ENCODE assay signal across 26 cellular contexts in the genomic region with DNA sequence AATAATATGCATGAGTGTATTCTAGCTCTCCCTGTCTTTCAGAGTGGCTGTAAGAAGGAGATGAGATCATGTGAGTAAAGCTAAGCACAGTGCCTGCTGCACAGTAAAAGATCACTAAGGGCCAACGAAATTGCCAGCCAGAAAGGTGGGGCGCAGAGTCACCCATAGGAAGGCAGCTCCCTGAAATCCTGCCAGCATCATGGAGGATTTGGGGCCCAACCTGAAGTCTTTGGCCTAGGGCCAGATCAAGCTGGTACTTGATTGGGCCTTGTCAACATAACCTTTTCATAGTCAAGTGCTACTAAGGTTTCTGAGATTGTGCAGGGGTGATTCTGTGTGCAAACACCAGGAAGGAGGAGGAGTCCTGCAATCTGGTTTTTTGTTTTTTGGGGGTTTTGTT. TPM values are rescaled to one million over a fixed set of nuclear protein-coding genes. Genes with fewer than 3 reads are reported as not detected.
A peak's percentile ranks its signal among the peaks of the same experiment; 100 is the strongest.
DNase-seq lines count a peak whose midpoint lies in the region; ATAC-seq, FAIRE-seq and TF ChIP-seq lines count a peak whose summit lies in the region.
"Had no signal": no experiment of that assay in that cellular context is flagged by ENCODE, and none has a peak within 500 bp of the region (broad histone marks: within the 10 kb centered on the region; RNA-seq: fewer than 3 reads in every experiment).

No MANE protein-coding gene starts in this region.

- WGBS in small intestine, 3 donors = 50 to 73% (median 73%) methylated on average over 2 of the region's 2 CpGs

- no peaks in the 10 kb centered on the region for H3K9me3 ChIP-seq in left ventricle myocardium inferior (replicated peaks)
- no peaks in the 10 kb centered on the region for H3K9me3 ChIP-seq in small intestine (ENCODE audit: control insufficient read depth, low read depth)
- H3K9me3 ChIP-seq: esophagus muscularis mucosa, gastroesophageal sphincter, HAP-1, SJCRH30 had no signal

- H3K4me3 ChIP-seq in left ventricle myocardium inferior = no peak overlapping the region
- no peak overlapping the region for H3K4me3 ChIP-seq in H7 (ENCODE audit: insufficient read depth, low read depth, low read length)
- no peak overlapping the region for H3K4me3 ChIP-seq in small intestine (ENCODE audit: low read depth in 1 of 2, low read length in 2 of 2)
- H3K4me3 ChIP-seq: esophagus muscularis mucosa, gastroesophageal sphincter, HAP-1, SJCRH30 had no signal

- H3K4me1 ChIP-seq in left ventricle myocardium inferior = peaks cover 9% of the 10 kb centered on the region
- no peaks in the 10 kb centered on the region for H3K4me1 ChIP-seq in small intestine (ENCODE audit: control insufficient read depth in 2 of 2, insufficient read depth in 1 of 2, low read depth in 1 of 2, low read length in 1 of 2)
- H3K4me1 ChIP-seq: esophagus muscularis mucosa, gastroesophageal sphincter, HAP-1, parathyroid adenoma, SJCRH30 had no signal

- ATAC-seq in left ventricle myocardium superior = peak; percentile 65
- ATAC-seq in left colon = peak; percentile 58
- ATAC-seq: activated CD8-positive, alpha-beta memory T cell treated with anti-CD3 and anti-CD28 coated beads, Interleukin-2, amount 10 ng/mL, durations not matched to agents 7 days and 5 days; gastroesophageal sphincter; natural killer cell treated with Interleukin-12 subunit alpha and Interleukin-12 subunit beta and Interleukin-15 and Interleukin-18, amount 100 ng/mL, for 72 hours; stimulated activated effector memory CD8-positive, alpha-beta T cell treated with anti-CD3 and anti-CD28 coated beads, Interleukin-12 subunit alpha, Interleukin-12 subunit beta, amount 100 ng/mL, for 72 hours had no signal

- H3K27ac ChIP-seq in left ventricle myocardium inferior (replicated peaks) (no peak overlapping the region), small intestine (ENCODE audit: low read depth in 1 of 2, low read length in 1 of 2) (no peak overlapping the region)
- H3K27ac ChIP-seq: esophagus muscularis mucosa, gastroesophageal sphincter, parathyroid adenoma, SJCRH30 had no signal

- no peak for FAIRE-seq in small intestine (lab: Jason Lieb, UNC)

- H3K27me3 ChIP-seq in left ventricle myocardium inferior (ENCODE audit: low read depth) (peaks cover 8% of the 10 kb centered on the region), H7 (ENCODE audit: control insufficient read depth, insufficient read depth, low read length) (no peaks in the 10 kb centered on the region), small intestine (ENCODE audit: control insufficient read depth in 2 of 2, insufficient read depth in 2 of 2, low read length in 2 of 2) (no peaks in the 10 kb centered on the region)
- H3K27me3 ChIP-seq: SJCRH30 had no signal

- DNase-seq in left ventricle myocardium superior (no peak), left ventricle myocardium inferior (no peak), NCI-H2196 treated with DMSO at 0.1 percent for 48 hours (lab: John Stamatoyannopoulos, UW; ENCODE audit: unreplicated experiment) (peak; percentile 48), left colon (peak; percentile 53 to 76), H7 (no peak), SIG-M5 treated with dmso at 0.1 percent for 504 hours (lab: John Stamatoyannopoulos, UW; ENCODE audit: unreplicated experiment) (no peak), small intestine (no peak), KG1 (lab: John Stamatoyannopoulos, UW) (no peak)
- DNase-seq: activated CD4-positive, alpha-beta T cell treated with anti-CD3 and anti-CD28 coated beads, Interleukin-2, amount 10 ng/mL, durations not matched to agents 24 days and 14 days; activated CD8-positive, alpha-beta memory T cell treated with anti-CD3 and anti-CD28 coated beads, Interleukin-2, amount 10 ng/mL, durations not matched to agents 7 days and 5 days; CD4-positive, CD25-positive, alpha-beta regulatory T cell; effector CD4-positive, alpha-beta T cell; NCI-H524 treated with DMSO at 0.1 percent for 48 hours; OCI-M1; SJCRH30; T-helper 1 cell had no signal

- no peak for TF ChIP-seq CTCF in left ventricle myocardium inferior (IDR thresholded peaks at IDR 0.05; ENCODE audit: borderline replicate concordance)

- intact Hi-C loops in left ventricle myocardium superior (cut with micrococcal nuclease) = no loop called here
- intact Hi-C loops in left ventricle myocardium inferior (cut with micrococcal nuclease) = no loop called here
- intact Hi-C loops in left colon (cut with DNase I, micrococcal nuclease) = no loop called here

- H3K36me3 ChIP-seq in left ventricle myocardium inferior (no peaks in the 10 kb centered on the region), H7 (replicated peaks; ENCODE audit: control insufficient read depth, insufficient read depth, low read length) (no peaks in the 10 kb centered on the region), small intestine (ENCODE audit: control insufficient read depth in 2 of 2, insufficient read depth in 2 of 2, low read length in 2 of 2) (no peaks in the 10 kb centered on the region)
- H3K36me3 ChIP-seq: esophagus muscularis mucosa, gastroesophageal sphincter, HAP-1, SJCRH30 had no signal

RNA-seq across cellular contexts. Expression of a gene that starts 16.5 kb away (rescaled TPM):
- 1.4 TPM for total RNA-seq in left ventricle myocardium superior
- not detected for total RNA-seq in left ventricle myocardium inferior
- 100 to 1,000 TPM; 322 to 715 TPM for total RNA-seq in left colon
- total RNA-seq in H7 (2014; rRNA removed; shearing (Covaris generic)) = 1.5 and 1.6 TPM in 2 replicates
- 1 to 10 TPM in 2 of 3 donors, not detected in 1; 2.2 to 5.1 TPM for polyA plus RNA-seq in small intestine
- total RNA-seq: activated CD4-positive, alpha-beta T cell treated with anti-CD3 and anti-CD28 coated beads, Interleukin-2, amount 10 ng/mL, durations not matched to agents 24 days and 14 days; activated CD8-positive, alpha-beta memory T cell treated with anti-CD3 and anti-CD28 coated beads, Interleukin-2, amount 10 ng/mL, durations not matched to agents 7 days and 5 days; activated T-helper 1 cell treated with anti-CD3 and anti-CD28 coated beads, Interleukin-12 subunit alpha, Interleukin-12 subunit beta, Interleukin-2, Interleukin-4 antibody, amounts not matched to agents 30 ng/mL and 10 ng/mL and 1 ng/mL, durations not matched to agents 14 hours and 24 hours and 36 hours; CD4-positive, CD25-positive, alpha-beta regulatory T cell; cerebellum; LHCN-M2; natural killer cell treated with Interleukin-12 subunit alpha and Interleukin-12 subunit beta and Interleukin-15 and Interleukin-18, amount 100 ng/mL, for 72 hours; SJCRH30; temporal lobe had no signal
- polyA plus RNA-seq: CD4-positive, CD25-positive, alpha-beta regulatory T cell had no signal

Comparison
In these comparisons a context has a peak if more than half of its experiments do, and no peak if none do; other contexts are left out.
1. DNase-seq: peak in NCI-H2196 treated with DMSO at 0.1 percent for 48 hours (single experiment) and left colon (2 of 2); none in left ventricle myocardium superior (single experiment), left ventricle myocardium inferior (single experiment), H7 (single experiment), SIG-M5 treated with dmso at 0.1 percent for 504 hours (single experiment), small intestine (single experiment) and KG1 (single experiment).
2. RNA of a gene that starts 16.5 kb away (total RNA-seq): 322 to 715 TPM in left colon; 1.5 to 1.6 TPM in H7, 1.4 TPM in left ventricle myocardium superior (single experiment) and not detected in left ventricle myocardium inferior (single experiment); every median in the first group is over 100 times any median in the second.